In genomic region chr7:5477723-5478531, GRCh38 we compare ENCODE assay signal across 1 cellular context.
A peak's percentile ranks its signal among the peaks of the same experiment; 100 is the strongest.
TF ChIP-seq lines count a peak whose summit lies in the region.

No MANE protein-coding gene starts in this region.

TF ChIP-seq in K562, 482 proteins besides CTCF, POLR2A, EP300 and RAD21:
- TF ChIP-seq SNIP1 (IDR thresholded peaks at IDR 0.05; ENCODE audit: low read depth) (no peak), NR1H2 (CRISPR knock-in tag; IDR thresholded peaks at IDR 0.05) (no peak), PHTF2 (CRISPR knock-in tag; IDR thresholded peaks at IDR 0.05) (no peak), NR2C2 (CRISPR knock-in tag; IDR thresholded peaks at IDR 0.05) (no peak), NR2C2 (tag; IDR thresholded peaks at IDR 0.05) (no peak), PHB (CRISPR knock-in tag; IDR thresholded peaks at IDR 0.05) (no peak), E2F1 (CRISPR knock-in tag; IDR thresholded peaks at IDR 0.05) (no peak), ZNF561 (CRISPR knock-in tag; conservative IDR thresholded peaks at IDR 0.05) (no peak), PURB (CRISPR knock-in tag; IDR thresholded peaks at IDR 0.05; ENCODE audit: low read depth) (no peak), SREBF1 (IDR thresholded peaks at IDR 0.05; ENCODE audit: borderline replicate concordance, low read depth, low read length) (no peak), DLX4 (CRISPR knock-in tag; IDR thresholded peaks at IDR 0.05) (no peak), SMARCE1 (IDR thresholded peaks at IDR 0.05) (no peak), POLR3A (IDR thresholded peaks at IDR 0.05; ENCODE audit: borderline replicate concordance, extremely low read depth, insufficient read depth, insufficient read length) (no peak), GTF2F1 (IDR thresholded peaks at IDR 0.05; ENCODE audit: low read depth, low read length) (no peak), ZNF174 (CRISPR knock-in tag; IDR thresholded peaks at IDR 0.05) (no peak), NCOA1 (IDR thresholded peaks at IDR 0.05; ENCODE audit: low read depth) (no peak), ZNF384 (IDR thresholded peaks at IDR 0.05; ENCODE audit: low read depth, low read length) (peak; percentile 69), PTTG1 (tag; IDR thresholded peaks at IDR 0.05; ENCODE audit: low read depth) (no peak), NKRF (IDR thresholded peaks at IDR 0.05; ENCODE audit: borderline replicate concordance) (no peak), ZNF583 (CRISPR knock-in tag; IDR thresholded peaks at IDR 0.05) (no peak), TEAD2 (tag; IDR thresholded peaks at IDR 0.05) (no peak), SMC3 (conservative IDR thresholded peaks at IDR 0.05; ENCODE audit: insufficient read depth, low read depth, low read length) (0 out of 2 replicates have a peak, but pooled peaks have one; percentile 10), ZBTB33 (CRISPR knock-in tag; IDR thresholded peaks at IDR 0.05) (peak; percentile 29; the same call in 1 of the 2 replicates), BRD4 (IDR thresholded peaks at IDR 0.05) (no peak), TOE1 (IDR thresholded peaks at IDR 0.05; ENCODE audit: borderline replicate concordance) (no peak), TOE1 (CRISPR knock-in tag; IDR thresholded peaks at IDR 0.05; ENCODE audit: borderline replicate concordance, low read depth) (no peak), ZNF589 (CRISPR knock-in tag; IDR thresholded peaks at IDR 0.05; ENCODE audit: low read depth) (no peak), CSDE1 (IDR thresholded peaks at IDR 0.05) (no peak)
